Comparison of ENCODE assay signal across 10 cellular contexts in the genomic region with DNA sequence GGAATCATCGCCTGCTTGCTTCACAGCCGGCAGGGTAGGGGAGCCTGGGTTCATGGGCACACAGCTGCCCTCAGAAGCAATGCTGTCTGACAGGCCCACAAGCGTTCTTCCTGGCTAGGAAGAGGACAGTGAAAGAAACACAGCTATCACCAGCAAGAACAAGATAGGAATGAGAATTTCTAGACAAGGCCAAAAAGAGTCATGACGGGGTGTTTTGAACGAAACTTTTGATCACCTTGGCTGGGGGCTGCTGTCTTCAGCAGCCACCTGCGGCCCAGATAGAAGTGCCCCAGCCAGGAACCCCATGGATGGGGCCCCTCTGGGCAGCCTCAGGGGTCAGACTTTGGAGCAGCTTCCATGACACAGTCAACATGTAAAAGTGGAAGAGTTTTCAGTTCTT. TPM values are rescaled to one million over a fixed set of nuclear protein-coding genes. Genes with fewer than 3 reads are reported as not detected.
"Had no signal": no experiment of that assay in that cellular context is flagged by ENCODE, and none has a peak within 500 bp of the region (broad histone marks: within the 10 kb centered on the region; RNA-seq: fewer than 3 reads in every experiment).

No MANE protein-coding gene starts in this region.

- H3K4me3 Mint-ChIP-seq: HFFc6, IgD-negative memory B cell had no signal

- ATAC-seq: HCT116, HepG2 had no signal

- H2AFZ ChIP-seq: GM23248 had no signal

- H3K27ac Mint-ChIP-seq: HFFc6, IgD-negative memory B cell had no signal

- H3K36me3 ChIP-seq: HAP-1 had no signal

- H3K36me3 Mint-ChIP-seq: IgD-negative memory B cell had no signal

- H3K27ac ChIP-seq: GM23248, HL-60 had no signal

- H3K9me3 Mint-ChIP-seq: IgD-negative memory B cell had no signal

- H3K9ac ChIP-seq: GM23248 had no signal

- H3K9me3 ChIP-seq: HAP-1 had no signal

- H3K4me1 Mint-ChIP-seq: IgD-negative memory B cell had no signal

- DNase-seq: GM23248, GOT3, H7, HFFc6 had no signal

- H3K4me3 ChIP-seq: GM23248, HAP-1 had no signal

- H3K4me1 ChIP-seq: HAP-1 had no signal

RNA-seq across cellular contexts. Expression of gene GAB4, which starts 41.8 kb away (rescaled TPM):
- total RNA-seq: GM23248, H4, HepG2, HFFc6 had no signal
